ENCODE assay signal across 8 cellular contexts in the genomic region with DNA sequence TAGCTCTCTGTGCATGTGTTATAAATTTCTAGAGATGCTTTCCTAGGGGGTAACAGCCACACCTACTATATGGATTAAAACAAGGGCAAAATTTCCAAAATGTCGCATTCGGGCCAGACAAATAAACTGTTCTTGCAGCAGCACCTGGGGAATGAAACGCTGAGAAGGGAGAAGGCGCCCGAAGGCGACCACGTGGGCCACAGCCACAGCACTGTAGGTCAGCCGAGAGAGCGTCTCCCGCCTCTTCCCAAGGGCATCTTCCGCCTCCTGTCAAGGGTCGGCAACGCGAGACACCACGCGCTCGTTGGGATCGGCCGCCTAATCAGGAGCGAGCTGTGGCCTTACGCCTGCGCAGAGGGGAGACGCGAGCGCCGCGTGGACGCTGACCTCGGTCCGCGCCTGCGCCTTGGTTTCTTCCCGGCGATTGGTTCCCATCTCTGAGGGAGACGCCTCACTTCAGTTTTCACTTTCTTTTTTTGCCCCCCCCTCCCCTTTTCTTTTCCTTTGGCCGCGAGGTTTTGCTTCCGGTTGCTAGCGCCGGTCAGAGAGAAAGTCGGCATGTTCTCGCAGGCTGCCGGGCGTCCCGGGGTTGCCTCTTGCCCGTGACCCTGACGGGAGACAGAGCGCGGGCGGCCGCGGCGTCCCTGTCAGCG. TPM values are rescaled to one million over a fixed set of nuclear protein-coding genes. Genes with fewer than 3 reads are reported as not detected.
DNase-seq lines count a peak whose midpoint lies in the region; ATAC-seq lines count a peak whose summit lies in the region.

A gene with protein sequence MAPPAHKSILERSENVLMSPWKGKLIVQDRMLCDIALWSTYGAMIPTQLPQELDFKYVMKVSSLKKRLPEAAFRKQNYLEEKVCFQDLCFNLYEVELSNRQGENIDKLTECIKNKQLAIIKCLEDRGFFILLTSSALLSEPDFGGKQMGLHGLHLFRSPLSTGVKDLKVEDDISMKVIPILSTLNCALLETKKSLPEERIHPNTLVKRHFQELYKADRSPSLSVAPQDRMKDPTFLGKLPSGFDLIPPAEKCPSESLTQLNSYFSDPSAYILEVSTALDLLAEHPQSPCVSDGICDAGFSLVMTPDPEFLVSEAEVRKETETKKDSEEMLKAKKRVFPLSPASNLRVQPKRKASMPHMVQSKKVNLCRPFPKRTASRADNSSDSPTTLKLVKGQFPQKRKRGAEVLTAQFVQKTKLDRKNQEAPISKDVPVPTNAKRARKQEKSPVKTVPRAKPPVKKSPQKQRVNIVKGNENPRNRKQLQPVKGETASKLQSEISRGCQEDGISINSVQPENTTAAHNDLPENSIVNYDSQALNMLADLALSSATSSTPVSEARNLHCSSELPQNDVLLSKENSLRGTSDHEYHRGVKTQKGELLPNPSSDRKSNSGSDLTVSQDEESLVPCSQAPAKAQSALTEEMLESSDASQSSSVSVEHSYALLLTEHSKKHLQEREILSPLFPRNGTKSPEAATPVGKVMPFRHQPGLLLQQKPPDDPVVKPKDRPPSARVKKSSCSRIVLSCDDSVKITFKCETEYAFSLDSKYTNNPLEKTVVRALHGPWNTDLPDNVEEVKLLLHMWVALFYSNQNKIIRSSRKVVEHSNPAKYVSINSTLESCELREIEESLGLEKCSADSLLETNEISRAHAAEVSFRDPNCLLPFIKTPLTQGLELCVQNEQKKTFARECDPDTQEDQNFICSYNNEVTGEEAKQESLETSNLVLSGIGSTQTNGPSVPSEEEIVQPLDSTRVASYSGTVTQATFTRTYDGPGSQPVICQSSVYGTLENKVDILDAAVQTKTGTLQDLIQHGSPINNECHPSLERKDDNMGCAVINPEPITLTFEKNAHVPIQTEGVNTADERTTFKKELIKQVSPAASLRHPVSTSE (N-terminal part only) (plus strand): TSS at position 521 of the 653 bp plus-strand sequence. CDS start 35,805 bp downstream, outside the sequence.

- H3K4me3 ChIP-seq in BLaER1: peak within 1 kb of the TSS; percentile 90

- DNase-seq in NCI-H748 (lab: John Stamatoyannopoulos, UW; ENCODE audit: unreplicated experiment): peak; percentile 96
- DNase-seq in activated CD4-positive, alpha-beta T cell treated with anti-CD3 and anti-CD28 coated beads, Interleukin-2, amount 50 U/mL, for 1 hour: peak; percentile 95
- peak; percentile 94 for DNase-seq in cortex of kidney (lab: John Stamatoyannopoulos, UW)
- DNase-seq in left colon: peak; percentile 98
- DNase-seq in stimulated activated CD4-positive, alpha-beta T cell treated with anti-CD3 and anti-CD28 coated beads, Interleukin-1b, Interleukin-23, amount 100 ng/mL, for 48 hours: peak; percentile 97

- peaks cover 31% of the 10 kb centered on the region for H3K4me1 ChIP-seq in BLaER1

- peaks cover 41% of the 10 kb centered on the region for H4K20me1 ChIP-seq in BLaER1

- H3K36me3 ChIP-seq in BLaER1: peaks cover 13% of the 10 kb centered on the region; the same call in 1 of the 2 replicates

- H3K27ac ChIP-seq in BLaER1: peak within 1 kb of the TSS; percentile 94

- intact Hi-C loops in left colon (cut with DNase I, micrococcal nuclease): no loop called here

- peak; percentile 72 for ATAC-seq in GM19328 (IDR thresholded peaks at IDR 0.05; ENCODE audit: unreplicated experiment)
- ATAC-seq in HG03520 (IDR thresholded peaks at IDR 0.05; ENCODE audit: unreplicated experiment): peak; percentile 68
- ATAC-seq in left colon: peak; percentile 91

- H3K27me3 ChIP-seq in BLaER1: no peaks in the 10 kb centered on the region

- H3K4me2 ChIP-seq in BLaER1: peak within 1 kb of the TSS; percentile 87

- peak within 1 kb of the TSS; percentile 92 for H3K9ac ChIP-seq in BLaER1

- H3K9me3 ChIP-seq in BLaER1: no peaks in the 10 kb centered on the region

RNA-seq across cellular contexts. Expression of the gene that starts here (rescaled TPM):
- total RNA-seq in left colon: 10 to 100 TPM; 43.1 to 53.2 TPM

Comparison
In these comparisons a context has a peak if more than half of its experiments do, and no peak if none do; other contexts are left out.
1. Peak in every context shown above with its lines: DNase-seq, ATAC-seq, H3K4me3 ChIP-seq and H3K27ac ChIP-seq.